In the genomic region with DNA sequence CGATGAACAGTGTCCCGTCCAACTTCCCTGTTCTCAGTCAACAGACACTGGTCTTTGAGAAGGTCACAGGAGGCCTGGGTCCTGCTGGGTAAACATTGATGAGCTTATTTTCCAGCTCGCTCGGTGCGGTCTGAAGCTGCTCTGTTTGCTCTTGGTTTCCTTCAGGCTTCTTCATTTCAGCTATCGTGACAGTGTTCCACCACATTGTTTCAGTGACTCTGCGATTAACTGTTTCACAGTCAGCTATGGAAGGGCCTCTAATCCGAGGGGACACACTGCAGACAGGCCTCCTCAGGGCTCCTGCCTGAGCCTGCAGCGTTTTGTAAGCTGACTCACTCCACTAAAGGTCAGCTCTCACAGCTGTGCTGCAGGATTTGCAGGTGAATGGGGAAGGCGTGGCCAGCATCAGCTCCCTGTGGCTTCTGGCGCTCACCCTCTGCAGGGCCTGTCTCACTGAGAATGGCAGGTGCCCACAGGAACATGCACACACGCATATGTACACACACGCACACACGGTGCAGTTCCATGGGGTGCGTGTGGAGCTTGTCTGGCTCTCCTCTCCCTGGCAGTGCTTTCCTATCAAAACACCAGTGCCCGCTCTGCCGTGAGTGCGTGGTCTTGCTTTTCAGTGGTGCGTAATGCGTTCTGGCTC, we compare ENCODE assay signal across 1 cellular context.
TF ChIP-seq lines count a peak whose summit lies in the region.

No MANE protein-coding gene starts in this region.

TF ChIP-seq in HepG2, 621 proteins besides CTCF, POLR2A, EP300 and RAD21 (continued from another document):
- TF ChIP-seq, protein P1, sequence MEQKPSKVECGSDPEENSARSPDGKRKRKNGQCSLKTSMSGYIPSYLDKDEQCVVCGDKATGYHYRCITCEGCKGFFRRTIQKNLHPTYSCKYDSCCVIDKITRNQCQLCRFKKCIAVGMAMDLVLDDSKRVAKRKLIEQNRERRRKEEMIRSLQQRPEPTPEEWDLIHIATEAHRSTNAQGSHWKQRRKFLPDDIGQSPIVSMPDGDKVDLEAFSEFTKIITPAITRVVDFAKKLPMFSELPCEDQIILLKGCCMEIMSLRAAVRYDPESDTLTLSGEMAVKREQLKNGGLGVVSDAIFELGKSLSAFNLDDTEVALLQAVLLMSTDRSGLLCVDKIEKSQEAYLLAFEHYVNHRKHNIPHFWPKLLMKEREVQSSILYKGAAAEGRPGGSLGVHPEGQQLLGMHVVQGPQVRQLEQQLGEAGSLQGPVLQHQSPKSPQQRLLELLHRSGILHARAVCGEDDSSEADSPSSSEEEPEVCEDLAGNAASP (CRISPR knock-in tag; IDR thresholded peaks at IDR 0.05; ENCODE audit: borderline replicate concordance) = peak; percentile 52; the same call in 1 of the 2 replicates
- TF ChIP-seq, protein P2, sequence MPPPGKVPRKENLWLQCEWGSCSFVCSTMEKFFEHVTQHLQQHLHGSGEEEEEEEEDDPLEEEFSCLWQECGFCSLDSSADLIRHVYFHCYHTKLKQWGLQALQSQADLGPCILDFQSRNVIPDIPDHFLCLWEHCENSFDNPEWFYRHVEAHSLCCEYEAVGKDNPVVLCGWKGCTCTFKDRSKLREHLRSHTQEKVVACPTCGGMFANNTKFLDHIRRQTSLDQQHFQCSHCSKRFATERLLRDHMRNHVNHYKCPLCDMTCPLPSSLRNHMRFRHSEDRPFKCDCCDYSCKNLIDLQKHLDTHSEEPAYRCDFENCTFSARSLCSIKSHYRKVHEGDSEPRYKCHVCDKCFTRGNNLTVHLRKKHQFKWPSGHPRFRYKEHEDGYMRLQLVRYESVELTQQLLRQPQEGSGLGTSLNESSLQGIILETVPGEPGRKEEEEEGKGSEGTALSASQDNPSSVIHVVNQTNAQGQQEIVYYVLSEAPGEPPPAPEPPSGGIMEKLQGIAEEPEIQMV (CRISPR knock-in tag; IDR thresholded peaks at IDR 0.05; ENCODE audit: low read depth) = no peak
- TF ChIP-seq, protein P3, sequence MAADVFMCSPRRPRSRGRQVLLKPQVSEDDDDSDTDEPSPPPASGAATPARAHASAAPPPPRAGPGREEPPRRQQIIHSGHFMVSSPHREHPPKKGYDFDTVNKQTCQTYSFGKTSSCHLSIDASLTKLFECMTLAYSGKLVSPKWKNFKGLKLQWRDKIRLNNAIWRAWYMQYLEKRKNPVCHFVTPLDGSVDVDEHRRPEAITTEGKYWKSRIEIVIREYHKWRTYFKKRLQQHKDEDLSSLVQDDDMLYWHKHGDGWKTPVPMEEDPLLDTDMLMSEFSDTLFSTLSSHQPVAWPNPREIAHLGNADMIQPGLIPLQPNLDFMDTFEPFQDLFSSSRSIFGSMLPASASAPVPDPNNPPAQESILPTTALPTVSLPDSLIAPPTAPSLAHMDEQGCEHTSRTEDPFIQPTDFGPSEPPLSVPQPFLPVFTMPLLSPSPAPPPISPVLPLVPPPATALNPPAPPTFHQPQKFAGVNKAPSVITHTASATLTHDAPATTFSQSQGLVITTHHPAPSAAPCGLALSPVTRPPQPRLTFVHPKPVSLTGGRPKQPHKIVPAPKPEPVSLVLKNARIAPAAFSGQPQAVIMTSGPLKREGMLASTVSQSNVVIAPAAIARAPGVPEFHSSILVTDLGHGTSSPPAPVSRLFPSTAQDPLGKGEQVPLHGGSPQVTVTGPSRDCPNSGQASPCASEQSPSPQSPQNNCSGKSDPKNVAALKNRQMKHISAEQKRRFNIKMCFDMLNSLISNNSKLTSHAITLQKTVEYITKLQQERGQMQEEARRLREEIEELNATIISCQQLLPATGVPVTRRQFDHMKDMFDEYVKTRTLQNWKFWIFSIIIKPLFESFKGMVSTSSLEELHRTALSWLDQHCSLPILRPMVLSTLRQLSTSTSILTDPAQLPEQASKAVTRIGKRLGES (CRISPR knock-in tag; IDR thresholded peaks at IDR 0.05; ENCODE audit: borderline replicate concordance) = no peak
- TF ChIP-seq TOE1 (CRISPR knock-in tag; IDR thresholded peaks at IDR 0.05) = no peak
- TF ChIP-seq, protein P4, sequence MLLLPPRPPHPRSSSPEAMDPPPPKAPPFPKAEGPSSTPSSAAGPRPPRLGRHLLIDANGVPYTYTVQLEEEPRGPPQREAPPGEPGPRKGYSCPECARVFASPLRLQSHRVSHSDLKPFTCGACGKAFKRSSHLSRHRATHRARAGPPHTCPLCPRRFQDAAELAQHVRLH (CRISPR knock-in tag; IDR thresholded peaks at IDR 0.05; ENCODE audit: borderline replicate concordance, low read depth) = peak; percentile 63; the same call in 1 of the 2 replicates
- TF ChIP-seq FOSL1 (CRISPR knock-in tag; IDR thresholded peaks at IDR 0.05; ENCODE audit: borderline replicate concordance) = peak; percentile 63
- TF ChIP-seq, protein P5, sequence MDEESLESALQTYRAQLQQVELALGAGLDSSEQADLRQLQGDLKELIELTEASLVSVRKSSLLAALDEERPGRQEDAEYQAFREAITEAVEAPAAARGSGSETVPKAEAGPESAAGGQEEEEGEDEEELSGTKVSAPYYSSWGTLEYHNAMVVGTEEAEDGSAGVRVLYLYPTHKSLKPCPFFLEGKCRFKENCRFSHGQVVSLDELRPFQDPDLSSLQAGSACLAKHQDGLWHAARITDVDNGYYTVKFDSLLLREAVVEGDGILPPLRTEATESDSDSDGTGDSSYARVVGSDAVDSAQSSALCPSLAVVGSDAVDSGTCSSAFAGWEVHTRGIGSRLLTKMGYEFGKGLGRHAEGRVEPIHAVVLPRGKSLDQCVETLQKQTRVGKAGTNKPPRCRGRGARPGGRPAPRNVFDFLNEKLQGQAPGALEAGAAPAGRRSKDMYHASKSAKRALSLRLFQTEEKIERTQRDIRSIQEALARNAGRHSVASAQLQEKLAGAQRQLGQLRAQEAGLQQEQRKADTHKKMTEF (CRISPR knock-in tag; IDR thresholded peaks at IDR 0.05) = peak; percentile 56
